Comparison of ENCODE assay signal across 8 cellular contexts in genomic region chr1:90707363-90707710, GRCh38. TPM values are rescaled to one million over a fixed set of nuclear protein-coding genes. Genes with fewer than 3 reads are reported as not detected.
DNase-seq lines count a peak whose midpoint lies in the region; ATAC-seq and TF ChIP-seq lines count a peak whose summit lies in the region.

No MANE protein-coding gene starts in this region.

- no peak overlapping the region for H4K8ac ChIP-seq in trophoblast cell (ENCODE audit: low read depth, low read length)

- H2BK120ac ChIP-seq in trophoblast cell (ENCODE audit: insufficient read depth, low read length, poor library complexity) = no peak overlapping the region

- H3K4me3 ChIP-seq in fibroblast of pulmonary artery (replicated peaks; ENCODE audit: low read depth, low read length) = no peak overlapping the region
- no peak overlapping the region for H3K4me3 ChIP-seq in trophoblast cell (ENCODE audit: low read depth, low read length)

- ATAC-seq in GM19351 (IDR thresholded peaks at IDR 0.05; ENCODE audit: unreplicated experiment) (peak; percentile 41), GM21381 (IDR thresholded peaks at IDR 0.05; ENCODE audit: unreplicated experiment) (no peak), GM19467 (IDR thresholded peaks at IDR 0.05; ENCODE audit: unreplicated experiment) (no peak)

- H3K9ac ChIP-seq in trophoblast cell (ENCODE audit: low read length) = no peak overlapping the region

- CTCF ChIA-PET in RWPE1 (lab: Yijun Ruan, JAX) = interaction anchor here (0.6 to 0.8 kb wide), 2 partner anchors 14 to 242 kb away, joined by 3 read pairs; no protein-coding TSS in a partner anchor

- TF ChIP-seq CTCF in RWPE1 (conservative IDR thresholded peaks at IDR 0.05; ENCODE audit: low read depth) (no peak), fibroblast of pulmonary artery (IDR thresholded peaks at IDR 0.05; ENCODE audit: low read length, missing control alignments) (no peak)

- no peaks in the 10 kb centered on the region for H3K79me1 ChIP-seq in trophoblast cell (ENCODE audit: low read length)

- no peak overlapping the region for H3K14ac ChIP-seq in trophoblast cell (ENCODE audit: low read length)

- no peak overlapping the region for H4K91ac ChIP-seq in trophoblast cell (ENCODE audit: low read depth, low read length)

- H3K4me1 ChIP-seq in trophoblast cell (ENCODE audit: control insufficient read depth in 1 of 2, insufficient read depth in 2 of 2, low read length in 2 of 2) = peaks cover 4 to 5% of the 10 kb centered on the region in 2 experiments

- H2BK5ac ChIP-seq in trophoblast cell (ENCODE audit: low read depth, low read length, poor library complexity) = no peak overlapping the region

- no CpG with 5 or more reads among the region's 21 CpGs for WGBS in trophoblast cell (ENCODE audit: extremely low coverage, insufficient coverage, insufficient read length)

- peak; percentile 59 for DNase-seq in RWPE1 (ENCODE audit: low spot score)
- DNase-seq in fibroblast of pulmonary artery (ENCODE audit: low read depth) = peak; percentile 46
- peak; percentile 57 to 78 for DNase-seq in trophoblast cell
- DNase-seq in T-helper 9 cell = no peak
- no peak for DNase-seq in SIG-M5 (lab: John Stamatoyannopoulos, UW)

- H3K79me2 ChIP-seq in trophoblast cell (ENCODE audit: control insufficient read depth, insufficient read depth, low read length, poor library complexity) = no peaks in the 10 kb centered on the region

- H3K18ac ChIP-seq in trophoblast cell (ENCODE audit: low read length) = no peak overlapping the region

- peaks cover 2% of the 10 kb centered on the region for H3K9me3 ChIP-seq in trophoblast cell (ENCODE audit: insufficient read depth, low read depth, low read length)

- H2AK5ac ChIP-seq in trophoblast cell (ENCODE audit: low read length) = no peak overlapping the region

- H3K4me2 ChIP-seq in trophoblast cell (ENCODE audit: low read length) = peak overlapping the region; percentile 81

- no peak overlapping the region for H4K12ac ChIP-seq in trophoblast cell (ENCODE audit: low read depth, low read length)

- no peak overlapping the region for H2AFZ ChIP-seq in trophoblast cell (ENCODE audit: insufficient read depth, low read length, poor library complexity)

- no peak overlapping the region for H2BK12ac ChIP-seq in trophoblast cell (ENCODE audit: low read length)

- POLR2A ChIA-PET in RWPE1 (lab: Yijun Ruan, JAX; ENCODE audit: low non-redundant PET) = no interaction called here

- no peak overlapping the region for H3K23ac ChIP-seq in trophoblast cell (ENCODE audit: low read length)

- no peaks in the 10 kb centered on the region for H3K36me3 ChIP-seq in trophoblast cell (ENCODE audit: control insufficient read depth in 1 of 2, insufficient read depth in 2 of 2, low read length in 2 of 2)

- peaks cover 55% of the 10 kb centered on the region for H3K27me3 ChIP-seq in trophoblast cell (ENCODE audit: insufficient read depth, low read length)

- H3K27ac ChIP-seq in RWPE1 (no peak overlapping the region), trophoblast cell (ENCODE audit: low read depth, low read length) (no peak overlapping the region)

- no peak overlapping the region for H3K4ac ChIP-seq in trophoblast cell (ENCODE audit: low read depth, low read length)

RNA-seq across cellular contexts. Expression of gene BARHL2, which starts 9.8 kb away (rescaled TPM):
- not detected in 2 replicates for polyA plus RNA-seq in trophoblast cell (2013)

Comparison
In these comparisons a context has a peak if more than half of its experiments do, and no peak if none do; other contexts are left out.
1. DNase-seq: peak in RWPE1 (single experiment), fibroblast of pulmonary artery (single experiment) and trophoblast cell (2 of 2); none in T-helper 9 cell (single experiment) and SIG-M5 (single experiment).